ENCODE assay signal across 11 cellular contexts in the genomic region with DNA sequence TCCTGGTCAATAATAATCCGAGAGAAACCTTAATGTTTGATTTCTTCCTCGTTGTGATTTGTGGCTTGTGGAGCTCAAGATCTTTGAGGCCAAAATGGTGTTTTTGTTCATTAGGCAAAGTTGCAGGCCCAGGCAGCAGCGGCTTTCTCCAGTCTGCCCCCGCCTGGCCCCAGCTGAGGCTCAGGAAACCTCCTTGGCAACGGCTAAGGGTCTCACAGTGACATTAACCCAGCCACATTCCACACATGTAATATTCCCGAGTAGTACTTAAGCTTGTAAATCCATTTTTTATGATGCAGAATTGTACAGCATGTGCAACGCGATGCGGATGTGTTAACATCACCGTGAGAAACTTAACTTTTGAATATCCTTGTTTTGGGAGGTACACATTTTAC.
DNase-seq lines count a peak whose midpoint lies in the region; ATAC-seq and TF ChIP-seq lines count a peak whose summit lies in the region.
"Had no signal": no experiment of that assay in that cellular context is flagged by ENCODE, and none has a peak within 500 bp of the region (broad histone marks: within the 10 kb centered on the region; RNA-seq: fewer than 3 reads in every experiment).

No MANE protein-coding gene starts in this region.

- no peaks in the 10 kb centered on the region for H4K20me1 ChIP-seq in H9 (ENCODE audit: control insufficient read depth, insufficient read depth, insufficient read length)

- H2BK20ac ChIP-seq in H9 (ENCODE audit: low read depth, low read length, poor library complexity, severe bottlenecking), result no peak overlapping the region

- no peak overlapping the region for H3K4me2 ChIP-seq in H9 (ENCODE audit: insufficient read depth, insufficient read length, low read length)

- no peak overlapping the region for H4K8ac ChIP-seq in H9 (replicated peaks; ENCODE audit: insufficient read length, low read depth, low read length)

- no peak overlapping the region for H2AK5ac ChIP-seq in H9 (ENCODE audit: insufficient read length, low read length)

- no CpG with 5 or more reads among the region's 10 CpGs for WGBS in H9 (ENCODE audit: extremely low coverage, insufficient read length, low lambda C conversion rate)
- WGBS in prostate gland, result 14% methylated on average over 10 of the region's 10 CpGs
- WGBS in aorta, 2 donors, result 58 to 67% methylated on average over 10 of the region's 10 CpGs

- H3K27ac Mint-ChIP-seq in H9, result no peak overlapping the region; a peak in 1 of 7 replicates

- H3K14ac ChIP-seq in H9 (ENCODE audit: insufficient read depth, low read length), result no peak overlapping the region

- no peak overlapping the region for H2BK120ac ChIP-seq in H9 (ENCODE audit: low read depth, low read length, poor library complexity, severe bottlenecking)

- H3K27ac ChIP-seq in H9 (ENCODE audit: insufficient read length, low read depth, low read length), result no peak overlapping the region
- H3K27ac ChIP-seq in prostate gland, result peak overlapping the region; percentile 48 to 54
- H3K27ac ChIP-seq in aorta (ENCODE audit: low read depth in 1 of 2, low read length in 2 of 2), result no peak overlapping the region
- no peak overlapping the region for H3K27ac ChIP-seq in right atrium auricular region

- H2BK5ac ChIP-seq in H9 (ENCODE audit: insufficient read length, low read length), result no peak overlapping the region

- intact Hi-C loops in prostate gland (cut with DNase I) (no loop called here), aorta (cut with DNase I) (no loop called here)

- H3K4me3 ChIP-seq in prostate gland, result no peak overlapping the region
- no peak overlapping the region for H3K4me3 ChIP-seq in aorta (ENCODE audit: low read length in 2 of 2)
- H3K4me3 ChIP-seq in right atrium auricular region, result no peak overlapping the region

- H3K27me3 Mint-ChIP-seq in H9 (ENCODE audit: low read depth), result peaks cover 6% of the 10 kb centered on the region

- H3K56ac ChIP-seq in H9 (ENCODE audit: insufficient read length, low read depth, low read length), result no peak overlapping the region

- H3K23me2 ChIP-seq in H9 (ENCODE audit: insufficient read length, low read depth, low read length, poor library complexity, severe bottlenecking), result no peaks in the 10 kb centered on the region

- H3K4me3 Mint-ChIP-seq in H9, result no peak overlapping the region

- H3K9ac ChIP-seq in H9 (ENCODE audit: extremely low read depth, insufficient read length, low read length), result no peak overlapping the region

- H3K18ac ChIP-seq in H9 (ENCODE audit: insufficient read length, low read depth, low read length), result no peak overlapping the region

- no peaks in the 10 kb centered on the region for H3K9me3 Mint-ChIP-seq in H9

- no peak overlapping the region for H3K23ac ChIP-seq in H9 (ENCODE audit: insufficient read length, low read depth, low read length)

- H2BK12ac ChIP-seq in H9 (ENCODE audit: insufficient read length, low read depth, low read length), result no peak overlapping the region

- no peak overlapping the region for H3T11ph ChIP-seq in H9 (ENCODE audit: low read length)

- H3K4me1 ChIP-seq in H9 (ENCODE audit: insufficient read depth, low read length) (peaks cover 2% of the 10 kb centered on the region; the same call in 1 of the 2 replicates), prostate gland (replicated peaks) (no peaks in the 10 kb centered on the region), aorta (ENCODE audit: control insufficient read depth in 1 of 2, insufficient read depth in 2 of 2, low read length in 2 of 2) (no peaks in the 10 kb centered on the region), right atrium auricular region (no peaks in the 10 kb centered on the region)

- H4K91ac ChIP-seq in H9 (ENCODE audit: insufficient read length, low read depth, low read length), result no peak overlapping the region

- TF ChIP-seq CTCF in H9 (conservative IDR thresholded peaks at IDR 0.05) (peak; percentile 20; the same call in 1 of the 3 replicates), prostate gland (IDR thresholded peaks at IDR 0.05) (no peak), right atrium auricular region (IDR thresholded peaks at IDR 0.05) (no peak)

- H3K36me3 Mint-ChIP-seq in H9 (ENCODE audit: insufficient read depth in 1 of 3, low read depth in 3 of 3), result no peaks in the 10 kb centered on the region

- H3K79me1 ChIP-seq in H9 (ENCODE audit: insufficient read depth, low read depth, low read length, poor library complexity, severe bottlenecking), result no peaks in the 10 kb centered on the region

- no peaks in the 10 kb centered on the region for H3K9me3 ChIP-seq in H9 (ENCODE audit: control insufficient read depth, low read depth, low read length)
- H3K9me3 ChIP-seq in prostate gland, result no peaks in the 10 kb centered on the region
- no peaks in the 10 kb centered on the region for H3K9me3 ChIP-seq in aorta (ENCODE audit: control insufficient read depth, low read length)
- H3K9me3 ChIP-seq in right atrium auricular region, result no peaks in the 10 kb centered on the region

- peaks cover 19 to 22% of the 10 kb centered on the region in 2 experiments for H3K4me1 Mint-ChIP-seq in H9

- TF ChIP-seq POLR2A in prostate gland (IDR thresholded peaks at IDR 0.05), result no peak

- DNase-seq in H9 (no peak), prostate gland (ENCODE audit: low spot score) (peak; percentile 58), aorta (no peak), NCI-H510A treated with DMSO at 0.1 percent for 48 hours (lab: John Stamatoyannopoulos, UW) (no peak), right atrium auricular region (ENCODE audit: low spot score) (no peak)
- DNase-seq in activated effector memory CD4-positive, alpha-beta T cell treated with Interleukin-2 at 50 U/mL for 16 hours, result no peak
- DNase-seq: activated T-cell treated with anti-CD3 and anti-CD28 coated beads for 4 hours, NCI-H2171, SW 1271 had no signal

- H2BK15ac ChIP-seq in H9 (ENCODE audit: low read depth, low read length), result no peak overlapping the region

- no peak overlapping the region for H4K5ac ChIP-seq in H9 (ENCODE audit: insufficient read length, low read depth, low read length)

- no peak overlapping the region for H2AFZ ChIP-seq in H9 (ENCODE audit: low read length)

- H3K36me3 ChIP-seq in prostate gland (no peaks in the 10 kb centered on the region), aorta (ENCODE audit: control insufficient read depth in 1 of 2, insufficient read depth in 2 of 2, low read length in 1 of 2) (no peaks in the 10 kb centered on the region), right atrium auricular region (no peaks in the 10 kb centered on the region)

- H3K27me3 ChIP-seq in H9 (ENCODE audit: insufficient read depth, low read length), result no peaks in the 10 kb centered on the region
- H3K27me3 ChIP-seq in prostate gland (replicated peaks; ENCODE audit: insufficient read depth), result no peaks in the 10 kb centered on the region
- H3K27me3 ChIP-seq in aorta (ENCODE audit: control insufficient read depth in 1 of 2, insufficient read depth in 2 of 2, low read length in 1 of 2), result no peaks in the 10 kb centered on the region
- no peaks in the 10 kb centered on the region for H3K27me3 ChIP-seq in right atrium auricular region

- no peak overlapping the region for H3K4ac ChIP-seq in H9 (ENCODE audit: low read depth, low read length)

- ATAC-seq in GM19023 (IDR thresholded peaks at IDR 0.05; ENCODE audit: unreplicated experiment) (peak; percentile 14), HG03520 (IDR thresholded peaks at IDR 0.05; ENCODE audit: unreplicated experiment) (peak; percentile 10), aorta (ENCODE audit: low FRiP score) (no peak)

- no peaks in the 10 kb centered on the region for H3K79me2 ChIP-seq in H9 (ENCODE audit: insufficient read depth, low read length)

Comparison
In these comparisons a context has a peak if more than half of its experiments do, and no peak if none do; other contexts are left out.
1. H3K27ac ChIP-seq: peak in prostate gland (2 of 2); none in H9 (single experiment), aorta (0 of 2) and right atrium auricular region (0 of 2).